ENCODE assay signal across 8 cellular contexts in genomic region chr11:78646564-78647185, GRCh38.
DNase-seq lines count a peak whose midpoint lies in the region; ATAC-seq and TF ChIP-seq lines count a peak whose summit lies in the region.

No MANE protein-coding gene starts in this region.

- POLR2A ChIA-PET in AG04449 (lab: Yijun Ruan, JAX), result no interaction called here
- POLR2A ChIA-PET in RWPE1 (lab: Yijun Ruan, JAX; ENCODE audit: low non-redundant PET), result interaction anchor here (1.9 kb wide), 1 partner anchor 69 kb away, joined by 8 read pairs; no protein-coding TSS in a partner anchor

- H3K27me3 ChIP-seq in MG63, result peaks cover 3% of the 10 kb centered on the region; the same call in 1 of the 2 replicates

- H3K27ac Mint-ChIP-seq in activated naive CD4-positive, alpha-beta T cell treated with anti-CD3 and anti-CD28 coated beads, Interleukin-2, amount 50 U/mL, for 72 hours, result no peak overlapping the region

- H3K27ac ChIP-seq in RWPE1, result no peak overlapping the region

- no peak for DNase-seq in AG04449 (ENCODE audit: low read depth, low spot score)
- peak; percentile 13 for DNase-seq in MG63
- peak; percentile 82 for DNase-seq in RWPE1 (ENCODE audit: low spot score)
- peak in 1 of 2 donors; percentile 62 for DNase-seq in activated naive CD4-positive, alpha-beta T cell treated with anti-CD3 and anti-CD28 coated beads, Interleukin-2, amount 50 U/mL, for 72 hours (ENCODE audit: low spot score in 2 of 2)
- peak; percentile 18 for DNase-seq in hepatic stellate cell (ENCODE audit: low spot score)
- peak; percentile 45 for DNase-seq in stimulated activated CD4-positive, alpha-beta T cell treated with anti-CD3 and anti-CD28 coated beads, Interleukin-12 subunit alpha, Interleukin-12 subunit beta, amount 100 ng/mL, for 4 hours

- H3K9me3 Mint-ChIP-seq in activated naive CD4-positive, alpha-beta T cell treated with anti-CD3 and anti-CD28 coated beads, Interleukin-2, amount 50 U/mL, for 72 hours, result no peaks in the 10 kb centered on the region

- no peaks in the 10 kb centered on the region for H3K36me3 Mint-ChIP-seq in activated naive CD4-positive, alpha-beta T cell treated with anti-CD3 and anti-CD28 coated beads, Interleukin-2, amount 50 U/mL, for 72 hours

- ATAC-seq in GM18868 (IDR thresholded peaks at IDR 0.05; ENCODE audit: unreplicated experiment) (peak; percentile 66), HG03039 (IDR thresholded peaks at IDR 0.05; ENCODE audit: unreplicated experiment) (no peak)
- peak; percentile 31 to 52 for ATAC-seq in activated naive CD4-positive, alpha-beta T cell treated with anti-CD3 and anti-CD28 coated beads, Interleukin-2, amount 50 U/mL, for 72 hours

- no peaks in the 10 kb centered on the region for H3K9me3 ChIP-seq in MG63

- H3K4me3 ChIP-seq in AG04449 (ENCODE audit: low read depth, low read length), result no peak overlapping the region
- no peak overlapping the region for H3K4me3 ChIP-seq in MG63

- no peaks in the 10 kb centered on the region for H3K36me3 ChIP-seq in MG63

- peak; percentile 66 for TF ChIP-seq CTCF in AG04449 (IDR thresholded peaks at IDR 0.05; ENCODE audit: insufficient read depth, low read length, missing control alignments)
- peak; percentile 81 for TF ChIP-seq CTCF in RWPE1 (conservative IDR thresholded peaks at IDR 0.05; ENCODE audit: low read depth)

- CTCF ChIA-PET in AG04449 (lab: Yijun Ruan, JAX), result interaction anchor here (0.6 to 9.3 kb wide), 87 partner anchors 9 to 1509 kb away, joined by 3 to 206 read pairs (median 6); no protein-coding TSS in a partner anchor
- CTCF ChIA-PET in RWPE1 (lab: Yijun Ruan, JAX), result interaction anchor here (0.6 to 4.6 kb wide), 16 partner anchors 9 to 1511 kb away, joined by 3 to 48 read pairs (median 4); no protein-coding TSS in a partner anchor
